In the genomic region with DNA sequence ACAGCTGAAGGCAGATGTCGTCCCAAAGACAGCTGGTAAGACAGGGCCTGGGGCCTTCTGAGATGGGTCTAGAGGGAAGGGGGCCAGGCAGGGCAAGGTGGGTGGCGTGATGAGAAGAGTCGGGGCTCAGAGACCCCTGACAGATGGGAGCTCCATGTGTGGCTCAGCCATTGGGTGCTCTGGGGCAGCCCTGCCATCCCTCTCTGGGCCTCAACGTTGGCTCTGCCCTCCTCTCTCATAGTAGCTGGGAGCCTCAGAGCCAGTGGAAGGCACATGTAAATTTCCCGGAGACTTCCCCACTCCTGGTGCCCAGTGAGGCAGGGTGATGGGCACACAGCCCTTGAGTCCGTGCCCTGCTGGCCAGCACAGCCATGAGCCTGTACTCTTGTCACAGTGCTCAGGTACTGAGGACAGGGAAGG, we compare ENCODE assay signal across 10 cellular contexts. TPM values are rescaled to one million over a fixed set of nuclear protein-coding genes. Genes with fewer than 3 reads are reported as not detected.
A peak's percentile ranks its signal among the peaks of the same experiment; 100 is the strongest.
DNase-seq lines count a peak whose midpoint lies in the region; ATAC-seq and TF ChIP-seq lines count a peak whose summit lies in the region.
"Had no signal": no experiment of that assay in that cellular context is flagged by ENCODE, and none has a peak within 500 bp of the region (broad histone marks: within the 10 kb centered on the region; RNA-seq: fewer than 3 reads in every experiment).

No MANE protein-coding gene starts in this region.

- no peak overlapping the region for H2AFZ ChIP-seq in PC-9

- H3F3A ChIP-seq in PC-9 (ENCODE audit: insufficient read depth, low read depth): peaks cover 33% of the 10 kb centered on the region

- no peak for ATAC-seq in GM21390 (IDR thresholded peaks at IDR 0.05; ENCODE audit: unreplicated experiment)
- ATAC-seq in GM21526 (IDR thresholded peaks at IDR 0.05; ENCODE audit: low FRiP score, unreplicated experiment): no peak

- no TSS peak for BruUV-seq in PC-9 (replicated peaks; lab: Mats Ljungman, UMichigan)

- no peak overlapping the region for H3K9ac ChIP-seq in rectal smooth muscle tissue (ENCODE audit: low read length)

- peak overlapping the region; percentile 87; the same call in 1 of the 2 replicates for H3K27ac ChIP-seq in PC-9
- peak overlapping the region in 1 of 2 donors; percentile 93 for H3K27ac ChIP-seq in esophagus (ENCODE audit: low read depth in 2 of 2, low read length in 1 of 2)
- H3K27ac ChIP-seq in rectal smooth muscle tissue (ENCODE audit: low read depth, low read length): no peak overlapping the region
- H3K27ac ChIP-seq: thoracic aorta had no signal

- peak overlapping the region; percentile 81 for H3K4me3 ChIP-seq in GM06990 (replicated peaks; ENCODE audit: low read depth, low read length)
- H3K4me3 ChIP-seq in PC-9: peak overlapping the region; percentile 87
- H3K4me3 ChIP-seq in esophagus (ENCODE audit: low read depth in 1 of 2, low read length in 2 of 2): peak overlapping the region; percentile 85 to 94
- H3K4me3 ChIP-seq in rectal smooth muscle tissue (ENCODE audit: low read length): peak overlapping the region; percentile 89

- H4K20me1 ChIP-seq in PC-9 (ENCODE audit: insufficient read depth): peaks cover 58% of the 10 kb centered on the region

- no peak for TF ChIP-seq CTCF in GM06990 (IDR thresholded peaks at IDR 0.05; ENCODE audit: insufficient read depth, low read length, poor library complexity, severe bottlenecking)
- no peak for TF ChIP-seq CTCF in PC-9 (conservative IDR thresholded peaks at IDR 0.05)

- H3K9me3 ChIP-seq in PC-9 (ENCODE audit: insufficient read depth, low read depth): no peaks in the 10 kb centered on the region
- H3K9me3 ChIP-seq in esophagus (ENCODE audit: control insufficient read depth in 2 of 2, insufficient read depth in 1 of 2, low read depth in 1 of 2, low read length in 1 of 2): no peaks in the 10 kb centered on the region
- H3K9me3 ChIP-seq: ascending aorta, thoracic aorta had no signal

- POLR2A ChIA-PET in PC-9 (lab: Charles Lee; ENCODE audit: unreplicated experiment): no interaction called here

- no peaks in the 10 kb centered on the region for H3K27me3 ChIP-seq in GM06990 (replicated peaks; ENCODE audit: control insufficient read depth, insufficient read depth, low read length)
- no peaks in the 10 kb centered on the region for H3K27me3 ChIP-seq in PC-9 (ENCODE audit: insufficient read depth, low read depth)
- no peaks in the 10 kb centered on the region for H3K27me3 ChIP-seq in esophagus (ENCODE audit: control insufficient read depth in 1 of 2, insufficient read depth in 2 of 2, low read length in 2 of 2)
- no peaks in the 10 kb centered on the region for H3K27me3 ChIP-seq in rectal smooth muscle tissue (ENCODE audit: control insufficient read depth, insufficient read depth, low read length)
- H3K27me3 ChIP-seq: ascending aorta had no signal

- H3K4me1 ChIP-seq in PC-9 (replicated peaks; ENCODE audit: insufficient read depth): peaks cover 25% of the 10 kb centered on the region
- peaks cover 16 to 25% of the 10 kb centered on the region in 2 donors for H3K4me1 ChIP-seq in esophagus (ENCODE audit: control insufficient read depth in 2 of 2, insufficient read depth in 2 of 2, low read length in 1 of 2)
- peaks cover 7% of the 10 kb centered on the region for H3K4me1 ChIP-seq in rectal smooth muscle tissue (ENCODE audit: control insufficient read depth, insufficient read depth, low read length)

- H3K9me2 ChIP-seq in PC-9 (ENCODE audit: insufficient read depth): no peaks in the 10 kb centered on the region

- H3K36me3 ChIP-seq in GM06990 (ENCODE audit: control insufficient read depth, insufficient read depth, low read length): peaks cover 42% of the 10 kb centered on the region
- peaks cover 54% of the 10 kb centered on the region for H3K36me3 ChIP-seq in PC-9 (ENCODE audit: low read depth)
- peaks cover 12 to 48% of the 10 kb centered on the region in 2 donors for H3K36me3 ChIP-seq in esophagus (ENCODE audit: control insufficient read depth in 2 of 2, insufficient read depth in 2 of 2, low read length in 1 of 2)
- H3K36me3 ChIP-seq in rectal smooth muscle tissue (ENCODE audit: control insufficient read depth, insufficient read depth, low read length): peaks cover 39% of the 10 kb centered on the region

- H3K4me2 ChIP-seq in PC-9: peak overlapping the region; percentile 88

- intact Hi-C loops in PC-9 (cut with micrococcal nuclease; ENCODE audit: unreplicated experiment): no loop called here

- CTCF ChIA-PET in PC-9 (lab: Charles Lee): no interaction called here

- peaks cover 55% of the 10 kb centered on the region for H3K79me2 ChIP-seq in PC-9 (ENCODE audit: low read depth)

- 73 to 75% methylated on average over 6 of the region's 6 CpGs for WGBS in esophagus, 2 donors

- no peak for DNase-seq in GM06990 (ENCODE audit: extremely low read depth, insufficient read length)
- no peak for DNase-seq in PC-9
- DNase-seq in NCI-H1694 (lab: John Stamatoyannopoulos, UW): no peak
- DNase-seq in DMS153 treated with DMSO at 0.1 percent for 48 hours (lab: John Stamatoyannopoulos, UW; ENCODE audit: unreplicated experiment): no peak

RNA-seq across cellular contexts. Expression of gene PPIF, which starts 1.8 kb away (rescaled TPM):
- total RNA-seq in PC-9 (2021): 171 and 203 TPM in 2 replicates
- 10 to 100 TPM; 38.4 to 57.4 TPM for polyA plus RNA-seq in esophagus
